Comparison of ENCODE assay signal across 29 cellular contexts in genomic region chr7:114148779-114149178, GRCh38.
DNase-seq lines count a peak whose midpoint lies in the region; ATAC-seq and TF ChIP-seq lines count a peak whose summit lies in the region.
"Had no signal": no experiment of that assay in that cellular context is flagged by ENCODE, and none has a peak within 500 bp of the region (broad histone marks: within the 10 kb centered on the region; RNA-seq: fewer than 3 reads in every experiment).

No MANE protein-coding gene starts in this region.

- POLR2A ChIA-PET in WTC11 (lab: Charles Lee) = no interaction called here

- no peaks in the 10 kb centered on the region for H3K79me2 ChIP-seq in OCI-LY3 (ENCODE audit: low read length)

- 0 out of 2 replicates have a peak, but pooled peaks cover 3% of the 10 kb centered on the region for H3K27me3 ChIP-seq in OCI-LY3 (ENCODE audit: low read depth, low read length)
- H3K27me3 ChIP-seq: breast epithelium, gastrocnemius medialis, neural progenitor cell, sigmoid colon, thyroid gland had no signal

- H3K9me3 ChIP-seq in OCI-LY3 (ENCODE audit: insufficient read depth, low read length) = no peaks in the 10 kb centered on the region
- H3K9me3 ChIP-seq: breast epithelium, gastrocnemius medialis, lower lobe of right lung, sigmoid colon, thyroid gland had no signal

- intact Hi-C loops in natural killer cell (cut with micrococcal nuclease) = no loop called here

- H4K20me1 ChIP-seq in OCI-LY3 (ENCODE audit: insufficient read depth, low read length) = no peaks in the 10 kb centered on the region

- H2AFZ ChIP-seq in OCI-LY3 (ENCODE audit: low read depth, low read length) = no peak overlapping the region
- H2AFZ ChIP-seq: neural progenitor cell had no signal

- no peak overlapping the region for H3K9ac ChIP-seq in OCI-LY3 (ENCODE audit: low read length)
- H3K9ac ChIP-seq: neural progenitor cell had no signal

- ATAC-seq in natural killer cell = no peak
- ATAC-seq in HG03039 (IDR thresholded peaks at IDR 0.05; ENCODE audit: unreplicated experiment) = no peak
- ATAC-seq in WTC11 = no peak
- ATAC-seq: gastrocnemius medialis; K562; lower lobe of right lung; PC-3; stimulated activated naive CD8-positive, alpha-beta T cell treated with anti-CD3 and anti-CD28 coated beads, Interleukin-15, amount 100 ng/mL, for 72 hours; T-cell had no signal

- H3K4me2 ChIP-seq in OCI-LY3 (ENCODE audit: low read length) = peak overlapping the region; percentile 52
- H3K4me2 ChIP-seq: neural progenitor cell had no signal

- no peak overlapping the region for H3K27ac ChIP-seq in OCI-LY3 (ENCODE audit: low read length)
- H3K27ac ChIP-seq: breast epithelium, gastrocnemius medialis, lower lobe of right lung, neural progenitor cell, thyroid gland had no signal

- peak overlapping the region; percentile 12 for H3K4me3 ChIP-seq in OCI-LY3 (ENCODE audit: low read length)
- H3K4me3 ChIP-seq: breast epithelium, gastrocnemius medialis, K562, lower lobe of right lung, neural progenitor cell, sigmoid colon, thyroid gland had no signal

- H3K9me3 Mint-ChIP-seq in natural killer cell (peaks cover 3 to 6% of the 10 kb centered on the region in 2 donors), WTC11 (no peaks in the 10 kb centered on the region)
- H3K9me3 Mint-ChIP-seq: activated T-cell treated with anti-CD3 and anti-CD28 coated beads, Interleukin-2, amount 50 U/mL, for 24 hours; neural progenitor cell; stimulated activated naive CD8-positive, alpha-beta T cell treated with anti-CD3 and anti-CD28 coated beads, Interleukin-15, amount 100 ng/mL, for 72 hours; T-cell had no signal

- H3K4me1 Mint-ChIP-seq in natural killer cell (no peaks in the 10 kb centered on the region), WTC11 (peaks cover 38% of the 10 kb centered on the region)
- H3K4me1 Mint-ChIP-seq: neural progenitor cell; stimulated activated naive CD8-positive, alpha-beta T cell treated with anti-CD3 and anti-CD28 coated beads, Interleukin-15, amount 100 ng/mL, for 72 hours; T-cell had no signal

- H3K36me3 Mint-ChIP-seq in natural killer cell (no peaks in the 10 kb centered on the region), WTC11 (no peaks in the 10 kb centered on the region)
- H3K36me3 Mint-ChIP-seq: neural progenitor cell, T-cell had no signal

- no peaks in the 10 kb centered on the region for H3K36me3 ChIP-seq in OCI-LY3 (replicated peaks; ENCODE audit: low read depth, low read length)
- H3K36me3 ChIP-seq: breast epithelium, gastrocnemius medialis, lower lobe of right lung, neural progenitor cell, sigmoid colon, thyroid gland had no signal

- H3K4me3 Mint-ChIP-seq in natural killer cell = no peak overlapping the region
- no peak overlapping the region for H3K4me3 Mint-ChIP-seq in WTC11
- H3K4me3 Mint-ChIP-seq: activated T-cell treated with anti-CD3 and anti-CD28 coated beads, Interleukin-2, amount 50 U/mL, for 24 hours; neural progenitor cell; stimulated activated naive CD8-positive, alpha-beta T cell treated with anti-CD3 and anti-CD28 coated beads, Interleukin-15, amount 100 ng/mL, for 72 hours; T-cell had no signal

- H3K27ac Mint-ChIP-seq in natural killer cell = no peak overlapping the region
- H3K27ac Mint-ChIP-seq in WTC11 = no peak overlapping the region
- H3K27ac Mint-ChIP-seq: activated T-cell treated with anti-CD3 and anti-CD28 coated beads, Interleukin-2, amount 50 U/mL, for 24 hours; neural progenitor cell; stimulated activated naive CD8-positive, alpha-beta T cell treated with anti-CD3 and anti-CD28 coated beads, Interleukin-15, amount 100 ng/mL, for 72 hours; T-cell had no signal

- H3K27me3 Mint-ChIP-seq in natural killer cell (ENCODE audit: low read depth in 2 of 2) (no peaks in the 10 kb centered on the region), WTC11 (ENCODE audit: low read depth) (no peaks in the 10 kb centered on the region)
- H3K27me3 Mint-ChIP-seq: activated T-cell treated with anti-CD3 and anti-CD28 coated beads, Interleukin-2, amount 50 U/mL, for 24 hours; stimulated activated naive CD8-positive, alpha-beta T cell treated with anti-CD3 and anti-CD28 coated beads, Interleukin-15, amount 100 ng/mL, for 72 hours had no signal

- CTCF ChIA-PET in WTC11 (lab: Charles Lee) = no interaction called here

- peak; percentile 87 to 94 for DNase-seq in Kasumi-1 (lab: John Stamatoyannopoulos, UW)
- peak; percentile 9 for DNase-seq in glomerular visceral epithelial cell (ENCODE audit: extremely low spot score)
- no peak for DNase-seq in natural killer cell
- no peak for DNase-seq in WTC11 (ENCODE audit: low spot score)
- no peak for DNase-seq in activated T-cell treated with anti-CD3 and anti-CD28 coated beads, Interleukin-2, amount 50 U/mL, for 48 hours
- DNase-seq: activated CD4-positive, alpha-beta T cell treated with anti-CD3 and anti-CD28 coated beads for 4 hours; activated naive CD4-positive, alpha-beta T cell treated with Interleukin-2 at 50 U/mL for 16 hours; activated T-cell treated with anti-CD3 and anti-CD28 coated beads, Interleukin-2, amount 50 U/mL, for 24 hours; DND-41; effector memory CD4-positive, alpha-beta T cell; gastrocnemius medialis; islet precursor cell; lower lobe of right lung; MM.1S; NCI-H1694; NCI-H2171 treated with DMSO at 0.1 percent for 48 hours; PC-3; posterior cingulate gyrus; Right ventricle myocardium superior; sigmoid colon; stimulated activated CD4-positive, alpha-beta T cell treated with anti-CD3 and anti-CD28 coated beads, Interleukin-15, amount 100 ng/mL, for 24 hours; stimulated activated naive CD8-positive, alpha-beta T cell treated with anti-CD3 and anti-CD28 coated beads, Interleukin-15, amount 100 ng/mL, for 72 hours; T-cell; thyroid gland had no signal

- TF ChIP-seq CTCF in OCI-LY3 (IDR thresholded peaks at IDR 0.05; ENCODE audit: low read depth, low read length) (no peak), natural killer cell (IDR thresholded peaks at IDR 0.05) (no peak), WTC11 (IDR thresholded peaks at IDR 0.05) (no peak)

- peaks cover 20% of the 10 kb centered on the region for H3K4me1 ChIP-seq in OCI-LY3 (ENCODE audit: low read length)
- H3K4me1 ChIP-seq: breast epithelium, lower lobe of right lung had no signal

TF ChIP-seq in WTC11, 78 proteins besides CTCF, POLR2A, EP300 and RAD21 (continues in another document):
- TF ChIP-seq TCF7 (CRISPR knock-in tag; IDR thresholded peaks at IDR 0.05; ENCODE audit: low read depth) (no peak), NFATC4 (CRISPR knock-in tag; IDR thresholded peaks at IDR 0.05) (no peak), AR (CRISPR knock-in tag; IDR thresholded peaks at IDR 0.05) (no peak), ZNF281 (CRISPR knock-in tag; IDR thresholded peaks at IDR 0.05) (no peak), MLX (CRISPR knock-in tag; IDR thresholded peaks at IDR 0.05) (no peak), FOXJ3 (CRISPR knock-in tag; IDR thresholded peaks at IDR 0.05; ENCODE audit: borderline replicate concordance) (no peak), TEAD1 (CRISPR knock-in tag; IDR thresholded peaks at IDR 0.05) (no peak)

Comparison
In these comparisons a context has a peak if more than half of its experiments do, and no peak if none do; other contexts are left out.
1. DNase-seq: peak in Kasumi-1 (2 of 2) and glomerular visceral epithelial cell (single experiment); none in natural killer cell (single experiment), WTC11 (single experiment) and activated T-cell treated with anti-CD3 and anti-CD28 coated beads, Interleukin-2, amount 50 U/mL, for 48 hours (0 of 2).